Comparison of ENCODE assay signal across 11 cellular contexts in genomic region chr21:25964009-25964408, GRCh38.
DNase-seq lines count a peak whose midpoint lies in the region; ATAC-seq, FAIRE-seq and TF ChIP-seq lines count a peak whose summit lies in the region.
"Had no signal": no experiment of that assay in that cellular context is flagged by ENCODE, and none has a peak within 500 bp of the region (broad histone marks: within the 10 kb centered on the region; RNA-seq: fewer than 3 reads in every experiment).

No MANE protein-coding gene starts in this region.

- peaks cover 24% of the 10 kb centered on the region for H3K79me2 ChIP-seq in endothelial cell of umbilical vein (ENCODE audit: control insufficient read depth, insufficient read depth, low read length)

- no peaks in the 10 kb centered on the region for H4K20me1 ChIP-seq in endothelial cell of umbilical vein (replicated peaks; ENCODE audit: control insufficient read depth, extremely low read depth, insufficient read depth, low read length)

- WGBS in heart left ventricle, 4 donors: 62 to 79% (median 72%) methylated on average over 5 of the region's 5 CpGs

- peak overlapping the region in 7 of 12 donors; percentile 5 to 88 (median 38) for H3K27ac ChIP-seq in heart left ventricle
- peak overlapping the region; percentile 99 for H3K27ac ChIP-seq in endothelial cell of umbilical vein (ENCODE audit: insufficient read depth, low read depth, low read length)

- H3K4me3 ChIP-seq in heart left ventricle: no peak overlapping the region
- H3K4me3 ChIP-seq in endothelial cell of umbilical vein (replicated peaks in 1 of 3; ENCODE audit: insufficient read depth in 1 of 3, low read depth in 1 of 3, low read length in 3 of 3): no peak overlapping the region
- H3K4me3 ChIP-seq in mucosa of descending colon: no peak overlapping the region

- no peak for TF ChIP-seq CTCF in heart left ventricle (IDR thresholded peaks at IDR 0.05)
- TF ChIP-seq CTCF in endothelial cell of umbilical vein (IDR thresholded peaks at IDR 0.05; ENCODE audit: extremely low read depth in 1 of 2, insufficient read depth in 1 of 2, low read depth in 1 of 2, low read length in 2 of 2): no peak
- no peak for TF ChIP-seq CTCF in mucosa of descending colon (IDR thresholded peaks at IDR 0.05)

- H3K36me3 ChIP-seq in heart left ventricle (peaks cover 0 to 26% (median 7%) of the 10 kb centered on the region in 9 donors), endothelial cell of umbilical vein (ENCODE audit: control insufficient read depth in 2 of 2, extremely low read depth in 1 of 2, insufficient read depth in 2 of 2, low read length in 2 of 2) (peaks cover 0 to 2% of the 10 kb centered on the region in 2 experiments), mucosa of descending colon (ENCODE audit: low read depth) (no peaks in the 10 kb centered on the region)

- H3K27me3 ChIP-seq in heart left ventricle (no peaks in the 10 kb centered on the region), endothelial cell of umbilical vein (ENCODE audit: control insufficient read depth in 2 of 2, insufficient read depth in 2 of 2, low read length in 2 of 2) (no peaks in the 10 kb centered on the region)

- H3K4me1 ChIP-seq in heart left ventricle (peaks cover 0 to 48% (median 13%) of the 10 kb centered on the region in 12 donors), endothelial cell of umbilical vein (ENCODE audit: control insufficient read depth, extremely low read depth, insufficient read depth, low read length) (peaks cover 76% of the 10 kb centered on the region), mucosa of descending colon (ENCODE audit: low read depth) (no peaks in the 10 kb centered on the region)

- H3K9ac ChIP-seq in endothelial cell of umbilical vein (replicated peaks; ENCODE audit: extremely low read depth, insufficient read depth, low read length): peak overlapping the region; percentile 87

- CTCF ChIA-PET in endothelial cell of umbilical vein (lab: Charles Lee): interaction anchor here (1.5 to 5.0 kb wide), 4 partner anchors 16 to 68 kb away, joined by 4 to 22 read pairs (median 6); no protein-coding TSS in a partner anchor

- no peak overlapping the region for H2AFZ ChIP-seq in endothelial cell of umbilical vein (ENCODE audit: low read depth, low read length)

- peak overlapping the region; percentile 85 for H3K4me2 ChIP-seq in endothelial cell of umbilical vein (ENCODE audit: insufficient read depth, low read length)

- POLR2A ChIA-PET in endothelial cell of umbilical vein (lab: Charles Lee): interaction anchor here (2.0 kb wide), 1 partner anchor 29 kb away, joined by 5 read pairs; no protein-coding TSS in a partner anchor

- FAIRE-seq in endothelial cell of umbilical vein (lab: Jason Lieb, UNC): peak; percentile 90

- TF ChIP-seq POLR2A in heart left ventricle (IDR thresholded peaks at IDR 0.05): no peak
- TF ChIP-seq POLR2A in endothelial cell of umbilical vein (IDR thresholded peaks at IDR 0.05; ENCODE audit: low read depth, low read length): peak; percentile 71

- BruUV-seq in endothelial cell of umbilical vein (replicated peaks; lab: Mats Ljungman, UMichigan): no TSS peak

- H3K9me1 ChIP-seq in endothelial cell of umbilical vein (replicated peaks; ENCODE audit: control insufficient read depth, extremely low read depth, insufficient read depth, low read length): no peaks in the 10 kb centered on the region

- intact Hi-C loops in heart left ventricle (cut with DNase I) (no loop called here), cardiac septum (cut with DNase I) (no loop called here), endothelial cell of umbilical vein (cut with micrococcal nuclease) (loop anchor here (1.0 to 5.0 kb wide), 5 partner anchors 19 to 357 kb away; partner anchors contain the start of genes APP and MRPL39), mucosa of descending colon (cut with DNase I, micrococcal nuclease) (no loop called here)

- H3K9me3 ChIP-seq in heart left ventricle: no peaks in the 10 kb centered on the region
- no peaks in the 10 kb centered on the region for H3K9me3 ChIP-seq in endothelial cell of umbilical vein (replicated peaks; ENCODE audit: control insufficient read depth, insufficient read depth, low read length)
- H3K9me3 ChIP-seq in mucosa of descending colon: no peaks in the 10 kb centered on the region

- ATAC-seq in heart left ventricle (peak; percentile 63 to 91 (median 73)), mucosa of descending colon (peak; percentile 68), GM18907 (IDR thresholded peaks at IDR 0.05; ENCODE audit: unreplicated experiment) (no peak)
- ATAC-seq: stimulated activated naive CD8-positive, alpha-beta T cell treated with anti-CD3 and anti-CD28 coated beads, Interleukin-15, amount 100 ng/mL, for 72 hours had no signal

- dilution Hi-C loops in endothelial cell of umbilical vein (cut with MboI; ENCODE audit: extremely low pct_ligation_motif_present, low sequenced_read_pairs): no loop called here

- DNase-seq in heart left ventricle (peak in 1 of 5 donors; percentile 18), cardiac septum (ENCODE audit: low spot score) (no peak), endothelial cell of umbilical vein (ENCODE audit: low read depth, low spot score) (peak; percentile 93), mucosa of descending colon (no peak), NCI-H128 (lab: John Stamatoyannopoulos, UW; ENCODE audit: unreplicated experiment) (no peak), NCI-H526 treated with DMSO at 0.1 percent for 48 hours (lab: John Stamatoyannopoulos, UW) (no peak), DMS114 treated with DMSO at 0.1 percent for 48 hours (lab: John Stamatoyannopoulos, UW; ENCODE audit: unreplicated experiment) (no peak)
- DNase-seq: RPMI8226; stimulated activated CD4-positive, alpha-beta T cell treated with anti-CD3 and anti-CD28 coated beads, Interleukin-4, amount 100 ng/mL, for 24 hours; stimulated activated naive CD8-positive, alpha-beta T cell treated with anti-CD3 and anti-CD28 coated beads, Interleukin-15, amount 100 ng/mL, for 72 hours had no signal

TF ChIP-seq in endothelial cell of umbilical vein, 7 proteins besides CTCF, POLR2A, EP300 and RAD21:
- TF ChIP-seq FOS (IDR thresholded peaks at IDR 0.05; ENCODE audit: borderline replicate concordance, insufficient read depth, low read length) (peak; percentile 97), JUN (IDR thresholded peaks at IDR 0.05; ENCODE audit: borderline replicate concordance, insufficient read depth, insufficient read length, low read depth) (peak; percentile 95), GATA2 (IDR thresholded peaks at IDR 0.05; ENCODE audit: insufficient read depth, insufficient read length, low read depth, low read length) (peak; percentile 99), EZH2 (IDR thresholded peaks at IDR 0.05; ENCODE audit: borderline replicate concordance, low read depth, low read length, severe bottlenecking) (no peak), POLR2AphosphoS5 (IDR thresholded peaks at IDR 0.05; ENCODE audit: insufficient read depth, low read depth, low read length) (peak; percentile 96)
- TF ChIP-seq, protein P1, sequence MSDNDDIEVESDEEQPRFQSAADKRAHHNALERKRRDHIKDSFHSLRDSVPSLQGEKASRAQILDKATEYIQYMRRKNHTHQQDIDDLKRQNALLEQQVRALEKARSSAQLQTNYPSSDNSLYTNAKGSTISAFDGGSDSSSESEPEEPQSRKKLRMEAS (IDR thresholded peaks at IDR 0.05; ENCODE audit: insufficient read depth, insufficient read length): no peak
